In the genomic region with DNA sequence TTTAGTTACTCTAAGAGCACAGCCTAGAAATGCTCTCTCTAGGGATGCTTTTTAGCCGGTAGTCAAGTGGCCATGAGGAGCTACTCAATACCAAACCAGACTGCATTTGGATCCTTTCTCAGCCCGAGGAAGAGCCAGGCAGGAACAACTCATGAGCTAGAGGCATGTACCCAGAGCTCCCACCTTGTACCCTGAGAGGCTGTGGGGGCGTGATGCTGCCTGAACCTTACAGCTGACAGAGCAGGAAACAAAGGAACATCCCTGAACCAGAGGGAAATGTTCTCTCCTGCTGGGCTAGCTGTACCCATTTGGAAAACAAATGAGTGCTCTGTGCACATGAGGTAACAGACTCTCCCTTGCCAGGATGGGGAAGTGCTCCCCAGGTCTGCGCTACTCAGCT, we compare ENCODE assay signal across 22 cellular contexts.
"Had no signal": no experiment of that assay in that cellular context is flagged by ENCODE, and none has a peak within 500 bp of the region (broad histone marks: within the 10 kb centered on the region; RNA-seq: fewer than 3 reads in every experiment).

No MANE protein-coding gene starts in this region.

- H3K4me3 Mint-ChIP-seq: naive thymus-derived CD4-positive, alpha-beta T cell; nephron progenitor cell had no signal

- H3K36me3 ChIP-seq: esophagus muscularis mucosa, gastrocnemius medialis, neutrophil, spleen, stomach, thoracic aorta, transverse colon had no signal

- H3K27ac Mint-ChIP-seq: naive thymus-derived CD4-positive, alpha-beta T cell; nephron progenitor cell had no signal

- H3K9me3 Mint-ChIP-seq: naive thymus-derived CD4-positive, alpha-beta T cell; nephron progenitor cell had no signal

- H3K27ac ChIP-seq: dorsolateral prefrontal cortex, esophagus muscularis mucosa, gastrocnemius medialis, neutrophil, psoas muscle, spleen, stomach, thoracic aorta, transverse colon had no signal

- H3K36me3 Mint-ChIP-seq: naive thymus-derived CD4-positive, alpha-beta T cell had no signal

- DNase-seq: cortex of kidney; dorsolateral prefrontal cortex; effector CD8-positive, alpha-beta T cell; gastrocnemius medialis; islet precursor cell; mammary epithelial cell; naive thymus-derived CD4-positive, alpha-beta T cell; nephron progenitor cell; psoas muscle; spleen; stimulated activated CD4-positive, alpha-beta T cell treated with anti-CD3 and anti-CD28 coated beads, Interleukin-15, amount 100 ng/mL, for 24 hours; stimulated activated CD4-positive, alpha-beta T cell treated with anti-CD3 and anti-CD28 coated beads, Interleukin-1b, Interleukin-23, amount 100 ng/mL, for 48 hours; stimulated activated CD4-positive, alpha-beta T cell treated with anti-CD3 and anti-CD28 coated beads, Interleukin-4, amount 100 ng/mL, for 24 hours; stimulated activated naive CD4-positive, alpha-beta T cell; stomach; substantia nigra; transverse colon had no signal

- H3K9me3 ChIP-seq: esophagus muscularis mucosa, gastrocnemius medialis, neutrophil, psoas muscle, spleen, stomach, thoracic aorta, transverse colon had no signal

- H3K4me3 ChIP-seq: dorsolateral prefrontal cortex, esophagus muscularis mucosa, gastrocnemius medialis, psoas muscle, spleen, stomach, thoracic aorta, transverse colon had no signal

- H3K4me1 Mint-ChIP-seq: naive thymus-derived CD4-positive, alpha-beta T cell had no signal

- H3K4me1 ChIP-seq: esophagus muscularis mucosa, psoas muscle, spleen, stomach, transverse colon had no signal

- ATAC-seq: gastrocnemius medialis; left lobe of liver; naive thymus-derived CD4-positive, alpha-beta T cell; sciatic nerve had no signal

- H3K27me3 ChIP-seq: dorsolateral prefrontal cortex, esophagus muscularis mucosa, gastrocnemius medialis, neutrophil, spleen, stomach, transverse colon had no signal

- H3K27me3 Mint-ChIP-seq: naive thymus-derived CD4-positive, alpha-beta T cell had no signal
